In genomic region chr12:65656904-65657351, GRCh38 we compare ENCODE assay signal across 9 cellular contexts.
DNase-seq lines count a peak whose midpoint lies in the region; ATAC-seq and TF ChIP-seq lines count a peak whose summit lies in the region.
"Had no signal": no experiment of that assay in that cellular context is flagged by ENCODE, and none has a peak within 500 bp of the region (broad histone marks: within the 10 kb centered on the region; RNA-seq: fewer than 3 reads in every experiment).

No MANE protein-coding gene starts in this region.

- intact Hi-C loops in Right ventricle myocardium superior (cut with DNase I): no loop called here

- no peak overlapping the region for H3K4me3 ChIP-seq in epithelial cell of proximal tubule (ENCODE audit: low read depth, low read length)

- no peak for ATAC-seq in Right ventricle myocardium superior (ENCODE audit: poor library complexity)

- DNase-seq in stimulated activated CD4-positive, alpha-beta T cell treated with anti-CD3 and anti-CD28 coated beads, Interleukin-4, amount 100 ng/mL, for 24 hours: peak; percentile 15
- no peak for DNase-seq in stimulated activated CD4-positive, alpha-beta T cell treated with anti-CD3 and anti-CD28 coated beads, Interleukin-12 subunit alpha, Interleukin-12 subunit beta, amount 100 ng/mL, for 4 hours
- peak; percentile 100 for DNase-seq in RKO (ENCODE audit: low spot score)
- peak; percentile 98 for DNase-seq in epithelial cell of proximal tubule (ENCODE audit: low read depth)
- DNase-seq in activated effector memory CD4-positive, alpha-beta T cell treated with Interleukin-2 at 50 U/mL for 16 hours: no peak
- no peak for DNase-seq in stimulated activated naive CD4-positive, alpha-beta T cell treated with Interleukin-2 at 50 U/mL for 16 hours (lab: John Stamatoyannopoulos, UW)
- no peak for DNase-seq in NCI-H1105 (lab: John Stamatoyannopoulos, UW)
- no peak for DNase-seq in Right ventricle myocardium superior
- DNase-seq: kidney had no signal

- no peak for TF ChIP-seq CTCF in epithelial cell of proximal tubule (conservative IDR thresholded peaks at IDR 0.05; ENCODE audit: low read depth, low read length)

Comparison
In these comparisons a context has a peak if more than half of its experiments do, and no peak if none do; other contexts are left out.
1. DNase-seq: peak in stimulated activated CD4-positive, alpha-beta T cell treated with anti-CD3 and anti-CD28 coated beads, Interleukin-4, amount 100 ng/mL, for 24 hours (single experiment), RKO (single experiment) and epithelial cell of proximal tubule (single experiment); none in stimulated activated CD4-positive, alpha-beta T cell treated with anti-CD3 and anti-CD28 coated beads, Interleukin-12 subunit alpha, Interleukin-12 subunit beta, amount 100 ng/mL, for 4 hours (single experiment), activated effector memory CD4-positive, alpha-beta T cell treated with Interleukin-2 at 50 U/mL for 16 hours (single experiment), stimulated activated naive CD4-positive, alpha-beta T cell treated with Interleukin-2 at 50 U/mL for 16 hours (single experiment), NCI-H1105 (single experiment) and Right ventricle myocardium superior (single experiment).